In the genomic region with DNA sequence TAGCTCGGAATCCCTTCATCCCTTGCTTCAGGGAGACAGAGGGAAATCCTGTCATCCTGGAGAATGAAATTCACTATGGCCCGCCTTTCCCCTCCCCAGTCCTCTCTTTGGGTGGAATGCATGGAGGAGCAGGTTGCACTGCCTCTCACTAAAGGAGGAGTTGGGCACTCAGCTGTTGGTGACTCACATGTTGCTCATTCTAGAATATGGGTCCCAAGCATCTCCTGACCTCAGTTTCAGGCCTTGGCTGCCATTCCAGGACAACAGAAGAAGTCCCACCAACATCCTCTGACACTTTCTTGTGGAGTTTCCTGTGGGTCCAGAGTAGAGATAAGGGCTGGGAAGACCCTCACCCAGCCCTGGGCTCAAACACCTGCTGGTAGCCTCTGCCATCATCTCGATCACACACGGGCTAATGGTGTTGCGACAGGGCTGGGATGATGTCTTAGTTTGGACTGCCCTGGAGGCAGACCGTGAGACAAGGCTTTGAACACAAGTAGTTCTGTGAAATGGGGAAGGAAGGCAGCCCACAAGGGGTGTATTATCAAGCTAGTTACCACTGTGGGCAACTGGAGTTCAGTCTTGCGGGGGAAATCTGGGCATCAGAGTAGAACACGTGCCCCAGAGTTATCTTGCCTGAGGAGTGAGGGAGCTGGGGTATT, we compare ENCODE assay signal across 10 cellular contexts.
DNase-seq lines count a peak whose midpoint lies in the region; ATAC-seq and TF ChIP-seq lines count a peak whose summit lies in the region.
"Had no signal": no experiment of that assay in that cellular context is flagged by ENCODE, and none has a peak within 500 bp of the region (broad histone marks: within the 10 kb centered on the region; RNA-seq: fewer than 3 reads in every experiment).

No MANE protein-coding gene starts in this region.

- H3K9me3 Mint-ChIP-seq in stimulated activated memory B cell treated with anti-CD40 and anti-IgM and Interleukin-4, amounts not matched to agents 10 μg/mL and 1 μg/mL and 100 μg/mL, for 72 hours: no peaks in the 10 kb centered on the region

- H3K36me3 ChIP-seq in KOPT-K1 (ENCODE audit: insufficient read depth, low read length) (no peaks in the 10 kb centered on the region), adipocyte (ENCODE audit: control insufficient read depth, insufficient read depth, low read length, severe bottlenecking) (no peaks in the 10 kb centered on the region), MM.1S (replicated peaks; ENCODE audit: insufficient read depth, low read length) (no peaks in the 10 kb centered on the region)

- no peaks in the 10 kb centered on the region for H3K79me2 ChIP-seq in MM.1S (ENCODE audit: low read length)

- no peaks in the 10 kb centered on the region for H3K4me1 Mint-ChIP-seq in stimulated activated memory B cell treated with anti-CD40 and anti-IgM and Interleukin-4, amounts not matched to agents 10 μg/mL and 1 μg/mL and 100 μg/mL, for 72 hours

- H3K4me3 ChIP-seq in adipocyte (ENCODE audit: low read length) (no peak overlapping the region), MM.1S (ENCODE audit: low read length) (no peak overlapping the region)

- H3K27me3 ChIP-seq in adipocyte (replicated peaks; ENCODE audit: control insufficient read depth, insufficient read depth, low read length) (no peaks in the 10 kb centered on the region), MM.1S (replicated peaks; ENCODE audit: insufficient read depth, low read length) (no peaks in the 10 kb centered on the region)

- H3K4me1 ChIP-seq in adipocyte (ENCODE audit: control insufficient read depth, insufficient read depth, low read length) (peaks cover 88% of the 10 kb centered on the region), MM.1S (ENCODE audit: low read length) (0 out of 2 replicates have a peak, but pooled peaks cover under 1% of the 10 kb centered on the region)

- peaks cover 6% of the 10 kb centered on the region for H3K9me3 ChIP-seq in KOPT-K1 (ENCODE audit: insufficient read depth, low read length, poor library complexity, severe bottlenecking)
- no peaks in the 10 kb centered on the region for H3K9me3 ChIP-seq in adipocyte (ENCODE audit: control insufficient read depth, low read length)
- no peaks in the 10 kb centered on the region for H3K9me3 ChIP-seq in MM.1S (replicated peaks; ENCODE audit: insufficient read depth, low read length)

- H3K4me3 Mint-ChIP-seq in stimulated activated memory B cell treated with anti-CD40 and anti-IgM and Interleukin-4, amounts not matched to agents 10 μg/mL and 1 μg/mL and 100 μg/mL, for 72 hours: no peak overlapping the region
- H3K4me3 Mint-ChIP-seq: brain had no signal

- TF ChIP-seq CTCF in MM.1S (IDR thresholded peaks at IDR 0.05; ENCODE audit: low read length): no peak

- H2AFZ ChIP-seq in MM.1S (ENCODE audit: low read length): no peak overlapping the region

- H3K27ac Mint-ChIP-seq in stimulated activated memory B cell treated with anti-CD40 and anti-IgM and Interleukin-4, amounts not matched to agents 10 μg/mL and 1 μg/mL and 100 μg/mL, for 72 hours: no peak overlapping the region

- H3K9me2 ChIP-seq in MM.1S (replicated peaks; ENCODE audit: insufficient read depth, low read length): no peaks in the 10 kb centered on the region

- H3K9ac ChIP-seq in adipocyte (ENCODE audit: low read length) (no peak overlapping the region), MM.1S (ENCODE audit: low read length) (no peak overlapping the region)

- peak overlapping the region; percentile 89 for H3K27ac ChIP-seq in KOPT-K1 (ENCODE audit: low read depth, low read length, poor library complexity, severe bottlenecking)
- H3K27ac ChIP-seq in MM.1S (ENCODE audit: low read length): no peak overlapping the region

- no peak overlapping the region for H3K4me2 ChIP-seq in MM.1S (ENCODE audit: low read depth, low read length)

- no peaks in the 10 kb centered on the region for H4K20me1 ChIP-seq in MM.1S (ENCODE audit: insufficient read depth, low read length)

- H3K27me3 Mint-ChIP-seq in stimulated activated memory B cell treated with anti-CD40 and anti-IgM and Interleukin-4, amounts not matched to agents 10 μg/mL and 1 μg/mL and 100 μg/mL, for 72 hours: no peaks in the 10 kb centered on the region

- DNase-seq in AG20443 (ENCODE audit: low spot score): peak; percentile 72
- peak; percentile 35 for DNase-seq in adipocyte (ENCODE audit: low read depth)
- peak; percentile 68 for DNase-seq in hepatic stellate cell (ENCODE audit: low spot score)
- no peak for DNase-seq in MM.1S
- DNase-seq in DMS153 (lab: John Stamatoyannopoulos, UW): no peak
- DNase-seq: NCI-H1930 had no signal

- no peaks in the 10 kb centered on the region for H3F3A ChIP-seq in MM.1S (ENCODE audit: insufficient read depth, low read length)

- H3K36me3 Mint-ChIP-seq in stimulated activated memory B cell treated with anti-CD40 and anti-IgM and Interleukin-4, amounts not matched to agents 10 μg/mL and 1 μg/mL and 100 μg/mL, for 72 hours: no peaks in the 10 kb centered on the region
- H3K36me3 Mint-ChIP-seq: brain had no signal

- no peak for ATAC-seq in HG02642 (IDR thresholded peaks at IDR 0.05; ENCODE audit: poor library complexity, unreplicated experiment)
- ATAC-seq in stimulated activated memory B cell treated with anti-CD40 and anti-IgM and Interleukin-4, amounts not matched to agents 10 μg/mL and 1 μg/mL and 100 μg/mL, for 72 hours: no peak

Comparison
In these comparisons a context has a peak if more than half of its experiments do, and no peak if none do; other contexts are left out.
1. DNase-seq: peak in AG20443 (single experiment), adipocyte (single experiment) and hepatic stellate cell (single experiment); none in MM.1S (single experiment) and DMS153 (single experiment).